In genomic region chr1:173411835-173412742, GRCh38 we compare ENCODE assay signal across 14 cellular contexts.
DNase-seq lines count a peak whose midpoint lies in the region; ATAC-seq and TF ChIP-seq lines count a peak whose summit lies in the region.
"Had no signal": no experiment of that assay in that cellular context is flagged by ENCODE, and none has a peak within 500 bp of the region (broad histone marks: within the 10 kb centered on the region; RNA-seq: fewer than 3 reads in every experiment).

No MANE protein-coding gene starts in this region.

- no peaks in the 10 kb centered on the region for H3K9me3 ChIP-seq in DOHH2 (ENCODE audit: control insufficient read depth, insufficient read depth, low read length)
- H3K9me3 ChIP-seq: gastrocnemius medialis had no signal

- H3F3A ChIP-seq in DOHH2 (ENCODE audit: control insufficient read depth, insufficient read depth), result peaks cover 57% of the 10 kb centered on the region

- no peaks in the 10 kb centered on the region for H3K27me3 ChIP-seq in DOHH2 (ENCODE audit: control insufficient read depth, low read length)
- H3K27me3 ChIP-seq: gastrocnemius medialis had no signal

- peak; percentile 53 for ATAC-seq in omental fat pad (ENCODE audit: low FRiP score)
- no peak for ATAC-seq in GM19023 (IDR thresholded peaks at IDR 0.05; ENCODE audit: unreplicated experiment)
- no peak for ATAC-seq in HG02870 (IDR thresholded peaks at IDR 0.05; ENCODE audit: unreplicated experiment)
- ATAC-seq: gastrocnemius medialis had no signal

- TF ChIP-seq CTCF in DOHH2 (IDR thresholded peaks at IDR 0.05; ENCODE audit: low read depth, low read length, poor library complexity, severe bottlenecking) (no peak), choroid plexus epithelial cell (conservative IDR thresholded peaks at IDR 0.05; ENCODE audit: low read depth, low read length) (no peak), omental fat pad (IDR thresholded peaks at IDR 0.05) (no peak)

- peak overlapping the region; percentile 72 for H3K4me3 ChIP-seq in DOHH2 (ENCODE audit: low read length)
- no peak overlapping the region for H3K4me3 ChIP-seq in choroid plexus epithelial cell (ENCODE audit: low read depth, low read length)
- H3K4me3 ChIP-seq: gastrocnemius medialis had no signal

- H3K9me2 ChIP-seq in DOHH2 (replicated peaks; ENCODE audit: control insufficient read depth, low read length), result no peaks in the 10 kb centered on the region

- peaks cover 26% of the 10 kb centered on the region for H3K36me3 ChIP-seq in DOHH2 (ENCODE audit: control insufficient read depth, low read length)
- H3K36me3 ChIP-seq: gastrocnemius medialis had no signal

- peak overlapping the region; percentile 90 for H3K4me2 ChIP-seq in DOHH2 (ENCODE audit: low read length)

- peaks cover 36% of the 10 kb centered on the region for H3K79me2 ChIP-seq in DOHH2 (ENCODE audit: control insufficient read depth, low read length)

- peaks cover 98% of the 10 kb centered on the region for H3K4me1 ChIP-seq in DOHH2 (ENCODE audit: control insufficient read depth, low read length)
- H3K4me1 ChIP-seq: gastrocnemius medialis had no signal

- DNase-seq in MV-4-11 (lab: John Stamatoyannopoulos, UW), result peak; percentile 52
- DNase-seq in choroid plexus epithelial cell (ENCODE audit: low read depth), result peak; percentile 84
- no peak for DNase-seq in omental fat pad (ENCODE audit: low spot score)
- no peak for DNase-seq in NCI-H2171 (lab: John Stamatoyannopoulos, UW)
- no peak for DNase-seq in SKM-1 treated with dmso at 0.1 percent for 144 hours (lab: John Stamatoyannopoulos, UW; ENCODE audit: unreplicated experiment)
- DNase-seq: COR-L47; gastrocnemius medialis; NCI-H1417 treated with DMSO at 0.1 percent for 48 hours; stimulated activated CD4-positive, alpha-beta T cell treated with anti-CD3 and anti-CD28 coated beads, Interleukin-4, amount 100 ng/mL, for 4 hours; substantia nigra; T1000 had no signal

- H4K20me1 ChIP-seq in DOHH2 (ENCODE audit: control insufficient read depth, insufficient read depth, low read depth, low read length), result no peaks in the 10 kb centered on the region

- H3K27ac ChIP-seq in DOHH2 (ENCODE audit: low read depth, low read length), result peak overlapping the region; percentile 98
- H3K27ac ChIP-seq: gastrocnemius medialis had no signal

Comparison
In these comparisons a context has a peak if more than half of its experiments do, and no peak if none do; other contexts are left out.
1. DNase-seq: peak in MV-4-11 (single experiment) and choroid plexus epithelial cell (single experiment); none in omental fat pad (single experiment), NCI-H2171 (single experiment) and SKM-1 treated with dmso at 0.1 percent for 144 hours (single experiment).